In the genomic region with DNA sequence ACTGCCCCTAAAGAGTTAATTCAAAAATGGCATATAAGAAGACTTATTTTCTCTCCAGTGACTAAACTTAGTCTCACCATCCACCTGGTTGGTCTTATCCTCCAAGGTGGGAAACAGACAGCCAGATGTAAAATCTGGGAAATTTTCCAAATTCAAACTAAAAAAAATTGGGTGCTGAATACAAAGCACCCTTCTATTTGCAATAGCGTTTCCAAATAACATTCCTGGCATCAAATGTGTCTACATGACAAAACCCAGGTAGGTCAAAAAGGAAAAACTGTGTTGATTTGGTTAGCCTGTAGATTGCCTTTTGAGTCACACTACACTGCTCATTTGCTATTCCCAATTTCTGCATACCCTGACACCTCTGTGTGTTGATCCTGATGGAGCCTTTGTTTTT, we compare ENCODE assay signal across 20 cellular contexts.
"Had no signal": no experiment of that assay in that cellular context is flagged by ENCODE, and none has a peak within 500 bp of the region (broad histone marks: within the 10 kb centered on the region; RNA-seq: fewer than 3 reads in every experiment).

No MANE protein-coding gene starts in this region.

- H3K36me3 ChIP-seq: esophagus muscularis mucosa, gastrocnemius medialis, neutrophil, ovary, right lobe of liver, thoracic aorta had no signal

- H3K9me3 ChIP-seq: esophagus muscularis mucosa, gastrocnemius medialis, neutrophil, ovary, right lobe of liver, thoracic aorta had no signal

- H3K27ac ChIP-seq: esophagus muscularis mucosa, gastrocnemius medialis, neutrophil, ovary, right lobe of liver, thoracic aorta had no signal

- H3K4me3 ChIP-seq: esophagus muscularis mucosa, gastrocnemius medialis, ovary, right lobe of liver, thoracic aorta had no signal

- DNase-seq: activated CD4-positive, alpha-beta T cell treated with anti-CD3 and anti-CD28 coated beads for 36 hours; activated CD4-positive, alpha-beta T cell treated with anti-CD3 and anti-CD28 coated beads, Interleukin-2, amount 50 U/mL, for 4 hours; activated CD4-positive, CD25-positive, alpha-beta regulatory T cell; activated naive CD4-positive, alpha-beta T cell; activated T-cell treated with anti-CD3 and anti-CD28 coated beads for 4 hours; activated T-cell treated with anti-CD3 and anti-CD28 coated beads, Interleukin-2, amount 50 U/mL, for 72 hours; dermis blood vessel endothelial cell; effector CD4-positive, alpha-beta T cell; gastrocnemius medialis; glutamatergic neuron; islet precursor cell; left cardiac atrium; left ventricle myocardium superior; ovary; right lobe of liver; stimulated activated CD4-positive, alpha-beta T cell treated with anti-CD3 and anti-CD28 coated beads, Interleukin-4, amount 100 ng/mL, for 24 hours; trophoblast cell had no signal

- H3K27me3 ChIP-seq: esophagus muscularis mucosa, gastrocnemius medialis, neutrophil, ovary, right lobe of liver had no signal

- H3K4me1 ChIP-seq: esophagus muscularis mucosa, right lobe of liver had no signal
